8 cellular contexts compared by ENCODE assay signal in the genomic region with DNA sequence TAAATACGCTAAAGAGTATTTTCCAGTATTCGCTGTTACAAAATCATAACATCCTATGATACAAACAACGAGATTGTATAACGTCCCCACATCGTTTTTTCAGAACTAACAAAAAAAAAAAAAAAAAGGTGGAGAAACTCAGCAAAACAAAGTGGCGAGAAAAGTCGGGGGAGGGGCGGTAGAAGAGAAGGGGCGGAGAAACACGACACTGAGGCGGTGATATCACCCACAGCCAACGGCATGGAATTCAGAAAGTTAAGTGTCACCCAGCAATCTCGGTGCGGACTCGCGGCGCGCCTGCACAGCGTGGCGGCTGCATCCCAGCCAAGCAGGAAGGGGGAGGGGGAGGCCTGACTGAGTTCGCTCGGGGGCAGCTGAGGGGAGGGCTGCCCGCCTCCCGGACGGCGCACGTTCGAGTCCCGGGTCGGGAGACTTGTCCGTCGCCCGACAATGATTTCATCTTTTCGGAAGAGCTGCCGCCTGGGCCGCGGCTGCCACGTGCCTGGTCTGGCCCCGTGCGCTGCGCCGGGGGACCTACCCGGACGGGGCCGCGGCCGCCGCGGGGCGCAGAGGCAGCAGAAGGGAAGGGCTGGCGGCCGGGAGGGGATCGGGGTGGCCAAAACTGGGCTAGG. TPM values are rescaled to one million over a fixed set of nuclear protein-coding genes. Genes with fewer than 3 reads are reported as not detected.
DNase-seq lines count a peak whose midpoint lies in the region; ATAC-seq, FAIRE-seq and TF ChIP-seq lines count a peak whose summit lies in the region.

No MANE protein-coding gene starts in this region.

- RAD21 ChIA-PET in HCT116 (lab: Charles Lee; ENCODE audit: low non-redundant PET in 1 of 2, low total read pairs in 2 of 2, uncharacterized antibody in 2 of 2, unreplicated experiment in 2 of 2): no interaction called here

- TF ChIP-seq CTCF in HCT116 (IDR thresholded peaks at IDR 0.05 in 2 of 3, conservative IDR thresholded peaks at IDR 0.05 in 1 of 3; ENCODE audit: borderline replicate concordance in 1 of 3, insufficient read depth in 1 of 3, low read depth in 2 of 3, low read length in 2 of 3) (no peak), pancreas (IDR thresholded peaks at IDR 0.05) (no peak), tibial artery (IDR thresholded peaks at IDR 0.05) (peak in 1 of 2 experiments; percentile 5)

- H3K4me3 Mint-ChIP-seq in T-helper 1 cell treated with Interleukin-12 subunit alpha and Interleukin-12 subunit beta and Interleukin-4 antibody, amounts not matched to agents 30 μg/mL and 1 μg/mL, for 36 hours: peak overlapping the region; percentile 95

- H3K27ac Mint-ChIP-seq in T-helper 1 cell treated with Interleukin-12 subunit alpha and Interleukin-12 subunit beta and Interleukin-4 antibody, amounts not matched to agents 30 μg/mL and 1 μg/mL, for 36 hours: peak overlapping the region; percentile 98

- H3K79me2 ChIP-seq in HCT116 (ENCODE audit: insufficient read depth, low read length): peaks cover 50% of the 10 kb centered on the region

- H3K4me3 ChIP-seq in HCT116 (replicated peaks in 1 of 2; ENCODE audit: low read depth in 1 of 2, low read length in 2 of 2) (peak overlapping the region; percentile 72 to 75), pancreas (peak overlapping the region; percentile 83 to 89 (median 86)), tibial artery (peak overlapping the region; percentile 78 to 98)

- H3K27ac ChIP-seq in HCT116 (ENCODE audit: low read depth, low read length): peak overlapping the region; percentile 85
- peak overlapping the region; percentile 96 to 99 (median 98) for H3K27ac ChIP-seq in pancreas
- H3K27ac ChIP-seq in tibial artery: peak overlapping the region; percentile 96 to 100

- no peak for FAIRE-seq in pancreas (lab: Jason Lieb, UNC)

- intact Hi-C loops in HCT116 (cut with micrococcal nuclease) (no loop called here), cardiac septum (cut with DNase I) (loop anchor here (5.0 kb wide), 2 partner anchors 103 to 253 kb away; partner anchors contain the start of genes NAA15, NDUFC1 and RAB33B), pancreas (cut with DNase I) (no loop called here), tibial artery (cut with DNase I; ENCODE audit: low total_unique reads) (loop anchor here (5.0 to 10.0 kb wide), 3 partner anchors 60 to 260 kb away; partner anchors contain the start of gene RAB33B)

- peaks cover 1% of the 10 kb centered on the region for H3K36me3 Mint-ChIP-seq in T-helper 1 cell treated with Interleukin-12 subunit alpha and Interleukin-12 subunit beta and Interleukin-4 antibody, amounts not matched to agents 30 μg/mL and 1 μg/mL, for 36 hours (ENCODE audit: low read depth)

- TF ChIP-seq RAD21 in HCT116 (IDR thresholded peaks at IDR 0.05; ENCODE audit: low read depth): no peak

- H3K9me3 ChIP-seq in HCT116 (ENCODE audit: control insufficient read depth in 1 of 2, insufficient read depth in 1 of 2, low read depth in 1 of 2, low read length in 2 of 2): no peaks in the 10 kb centered on the region
- H3K9me3 ChIP-seq in pancreas: no peaks in the 10 kb centered on the region
- H3K9me3 ChIP-seq in tibial artery: no peaks in the 10 kb centered on the region

- peak; percentile 33 for DNase-seq in DMS79 (lab: John Stamatoyannopoulos, UW)
- DNase-seq in HCT116 (ENCODE audit: low read depth, low spot score): peak; percentile 69
- DNase-seq in NCI-H128 (lab: John Stamatoyannopoulos, UW; ENCODE audit: unreplicated experiment): peak; percentile 17
- DNase-seq in amniotic epithelial cell (ENCODE audit: low read depth): peak; percentile 85
- peak; percentile 94 for DNase-seq in cardiac septum (ENCODE audit: low spot score)
- DNase-seq in pancreas: peak; percentile 91 to 93 (median 93)
- DNase-seq in tibial artery: peak; percentile 93 to 96

- peaks cover 14% of the 10 kb centered on the region for H3K27me3 Mint-ChIP-seq in T-helper 1 cell treated with Interleukin-12 subunit alpha and Interleukin-12 subunit beta and Interleukin-4 antibody, amounts not matched to agents 30 μg/mL and 1 μg/mL, for 36 hours (ENCODE audit: low read depth)

- H2AFZ ChIP-seq in HCT116 (ENCODE audit: low read depth, low read length, poor library complexity, severe bottlenecking): no peak overlapping the region

- no TSS peak for BruUV-seq in HCT116 (replicated peaks; lab: Mats Ljungman, UMichigan)

- H3K4me1 ChIP-seq in HCT116 (ENCODE audit: control insufficient read depth in 1 of 2, insufficient read depth in 2 of 2, low read length in 2 of 2) (peaks cover 12 to 26% of the 10 kb centered on the region in 2 experiments; a peak in 3 of 4 replicates), pancreas (peaks cover 26 to 58% (median 30%) of the 10 kb centered on the region in 3 donors), tibial artery (peaks cover 0 to 58% (median 33%) of the 10 kb centered on the region in 4 donors)

- peaks cover 3% of the 10 kb centered on the region; the same call in 1 of the 2 replicates for H4K20me1 ChIP-seq in HCT116 (ENCODE audit: insufficient read depth)

- WGBS in pancreas, 2 donors: 1% methylated on average over 44 to 53 of the region's 53 CpGs

- peak overlapping the region; percentile 97 for H3K4me2 ChIP-seq in HCT116 (ENCODE audit: low read length)

- POLR2A ChIA-PET in HCT116 (lab: Charles Lee): interaction anchor here (1.7 kb wide), 1 partner anchor 102 kb away, joined by 4 read pairs; no protein-coding TSS in a partner anchor

- H3K36me3 ChIP-seq in HCT116 (ENCODE audit: control insufficient read depth in 1 of 2, insufficient read depth in 2 of 2, low read length in 2 of 2): no peaks in the 10 kb centered on the region
- H3K36me3 ChIP-seq in pancreas: no peaks in the 10 kb centered on the region
- no peaks in the 10 kb centered on the region for H3K36me3 ChIP-seq in tibial artery

- H3K27me3 ChIP-seq in HCT116 (ENCODE audit: insufficient read depth, low read length) (no peaks in the 10 kb centered on the region; the same call in 1 of the 2 replicates), pancreas (no peaks in the 10 kb centered on the region), tibial artery (no peaks in the 10 kb centered on the region)

- no peaks in the 10 kb centered on the region for H3K9me2 ChIP-seq in HCT116 (ENCODE audit: insufficient read depth)

- ATAC-seq in HCT116 (peak; percentile 65), pancreas (peak; percentile 62 to 76 (median 71))

- no peaks in the 10 kb centered on the region for H3K9me3 Mint-ChIP-seq in T-helper 1 cell treated with Interleukin-12 subunit alpha and Interleukin-12 subunit beta and Interleukin-4 antibody, amounts not matched to agents 30 μg/mL and 1 μg/mL, for 36 hours

- H3K4me1 Mint-ChIP-seq in T-helper 1 cell treated with Interleukin-12 subunit alpha and Interleukin-12 subunit beta and Interleukin-4 antibody, amounts not matched to agents 30 μg/mL and 1 μg/mL, for 36 hours (ENCODE audit: low read depth): peaks cover 35% of the 10 kb centered on the region

- CTCF ChIA-PET in HCT116 (lab: Charles Lee): no interaction called here

- peak; percentile 40 for TF ChIP-seq POLR2A in HCT116 (IDR thresholded peaks at IDR 0.05; ENCODE audit: borderline replicate concordance, extremely low read depth, insufficient read depth, insufficient read length)

- peak overlapping the region; percentile 87 for H3K9ac ChIP-seq in HCT116 (ENCODE audit: low read length)

TF ChIP-seq in HCT116, 20 proteins besides CTCF, POLR2A, EP300 and RAD21:
- TF ChIP-seq ZBTB33 (IDR thresholded peaks at IDR 0.05; ENCODE audit: extremely low read depth, insufficient replicate concordance, low read length) (peak; percentile 22), POLR2AphosphoS5 (IDR thresholded peaks at IDR 0.05; ENCODE audit: low read depth, low read length) (peak; percentile 91), TCF7L2 (IDR thresholded peaks at IDR 0.05; ENCODE audit: borderline replicate concordance, extremely low read depth, insufficient read depth, insufficient read length) (peak; percentile 25), ZNF274 (IDR thresholded peaks at IDR 0.05; ENCODE audit: low read depth, low read length) (no peak)
TF ChIP-seq in HCT116: peak in this region for 3.

RNA-seq across cellular contexts. Expression of gene SETD7, which starts 0.8 kb away (rescaled TPM):
- total RNA-seq in HCT116 (2021; ENCODE audit: unreplicated experiment): 41.6 TPM
- 18.5 and 20.8 TPM in 2 replicates for polyA plus RNA-seq in HCT116 (2012)
- total RNA-seq in cardiac septum: 58.6 TPM
- 10 to 100 TPM; 14.5 to 25.1 (median 18.3) TPM for total RNA-seq in pancreas
- polyA plus RNA-seq in pancreas: 1 to 10 TPM; 7.1 to 7.3 TPM

Comparison
In these comparisons a context has a peak if more than half of its experiments do, and no peak if none do; other contexts are left out.
1. Peak in every context shown above with its lines: DNase-seq, ATAC-seq, H3K4me3 ChIP-seq and H3K27ac ChIP-seq.
2. DNase-seq: peak in every context shown above with its lines; median percentile 94 in tibial artery; 94 in cardiac septum; 93 in pancreas; 85 in amniotic epithelial cell; 69 in HCT116; 33 in DMS79; 17 in NCI-H128.
3. intact Hi-C loops: an anchor here in cardiac septum (5.0 kb wide) and tibial artery (5.0 to 10.0 kb wide); none called in HCT116 and pancreas.